In genomic region chr17:13230908-13231307, GRCh38 we compare ENCODE assay signal across 22 cellular contexts.
DNase-seq lines count a peak whose midpoint lies in the region; ATAC-seq and TF ChIP-seq lines count a peak whose summit lies in the region.
"Had no signal": no experiment of that assay in that cellular context is flagged by ENCODE, and none has a peak within 500 bp of the region (broad histone marks: within the 10 kb centered on the region; RNA-seq: fewer than 3 reads in every experiment).

No MANE protein-coding gene starts in this region.

- no peak overlapping the region for H3K4ac ChIP-seq in trophoblast cell (ENCODE audit: low read depth, low read length)

- no peaks in the 10 kb centered on the region for H3K36me3 Mint-ChIP-seq in GM23338 (ENCODE audit: low read depth)
- H3K36me3 Mint-ChIP-seq: CD4-positive, alpha-beta memory T cell had no signal

- peaks cover 2% of the 10 kb centered on the region for H3K27me3 Mint-ChIP-seq in GM23338 (ENCODE audit: insufficient read depth, low read depth, poor library complexity)

- ATAC-seq in GM23338 (no peak), HG02885 (IDR thresholded peaks at IDR 0.05; ENCODE audit: poor library complexity, unreplicated experiment) (no peak)
- ATAC-seq: HCT116 had no signal

- no peak overlapping the region for H3K14ac ChIP-seq in trophoblast cell (ENCODE audit: low read length)

- peak; percentile 12 for DNase-seq in GM23338 (ENCODE audit: low spot score)
- DNase-seq in SJCRH30 = peak; percentile 61 to 80
- peak; percentile 9 for DNase-seq in fibroblast of the aortic adventitia (ENCODE audit: low read depth)
- DNase-seq in trophoblast cell = peak; percentile 40 to 75
- no peak for DNase-seq in foreskin melanocyte
- DNase-seq in GM10248 (ENCODE audit: extremely low spot score) = no peak
- DNase-seq: 8988T; ACHN; AML-193; BE2C; Calu3; CD4-positive, alpha-beta memory T cell; COR-L47; DMS79 treated with DMSO at 0.1 percent for 48 hours; GF-D8; H9; HFFc6 had no signal

- H3K9me2 ChIP-seq in GM23338 (ENCODE audit: insufficient read depth) = peaks cover 4% of the 10 kb centered on the region; the same call in 1 of the 2 replicates

- H3K27ac Mint-ChIP-seq in GM23338 = no peak overlapping the region
- H3K27ac Mint-ChIP-seq: CD4-positive, alpha-beta memory T cell; H9; HFFc6 had no signal

- H3K79me1 ChIP-seq in trophoblast cell (ENCODE audit: low read length) = no peaks in the 10 kb centered on the region

- H3K4me3 Mint-ChIP-seq in GM23338 = no peak overlapping the region
- H3K4me3 Mint-ChIP-seq: CD4-positive, alpha-beta memory T cell; H9; HFFc6 had no signal

- peaks cover 22% of the 10 kb centered on the region for H3K4me1 Mint-ChIP-seq in GM23338
- H3K4me1 Mint-ChIP-seq: CD4-positive, alpha-beta memory T cell had no signal

- CTCF ChIA-PET in GM10248 (lab: Yijun Ruan, JAX) = no interaction called here

- no peak overlapping the region for H4K12ac ChIP-seq in trophoblast cell (ENCODE audit: low read depth, low read length)

- no peaks in the 10 kb centered on the region for H3K27me3 ChIP-seq in GM23338 (ENCODE audit: insufficient read depth)
- H3K27me3 ChIP-seq in SJCRH30 = no peaks in the 10 kb centered on the region
- no peaks in the 10 kb centered on the region for H3K27me3 ChIP-seq in trophoblast cell (ENCODE audit: insufficient read depth, low read length)
- H3K27me3 ChIP-seq: BE2C; BLaER1 treated with 17β-estradiol and CSF1 and Interleukin-3, amounts not matched to agents 10 nM and 100 nM had no signal

- H3K4me3 ChIP-seq in GM23338 (no peak overlapping the region), SJCRH30 (no peak overlapping the region), fibroblast of the aortic adventitia (ENCODE audit: low read depth, low read length) (no peak overlapping the region), trophoblast cell (ENCODE audit: low read depth, low read length) (no peak overlapping the region)
- H3K4me3 ChIP-seq: A549; BLaER1 treated with 17β-estradiol and CSF1 and Interleukin-3, amounts not matched to agents 10 nM and 100 nM; GM23248 had no signal

- H3K4me2 ChIP-seq in GM23338 = no peak overlapping the region
- no peak overlapping the region for H3K4me2 ChIP-seq in trophoblast cell (ENCODE audit: low read length)
- H3K4me2 ChIP-seq: A549; BLaER1 treated with 17β-estradiol and CSF1 and Interleukin-3, amounts not matched to agents 10 nM and 100 nM had no signal

- H3K4me1 ChIP-seq in GM23338 (ENCODE audit: insufficient read depth) = peaks cover 6% of the 10 kb centered on the region; the same call in 1 of the 2 replicates
- peaks cover 26% of the 10 kb centered on the region for H3K4me1 ChIP-seq in SJCRH30
- H3K4me1 ChIP-seq in trophoblast cell (ENCODE audit: control insufficient read depth in 1 of 2, insufficient read depth in 2 of 2, low read length in 2 of 2) = peaks cover 0 to 2% of the 10 kb centered on the region in 2 experiments
- H3K4me1 ChIP-seq: A549; BE2C; BLaER1 treated with 17β-estradiol and CSF1 and Interleukin-3, amounts not matched to agents 10 nM and 100 nM had no signal

- H3K9me3 Mint-ChIP-seq in GM23338 = no peaks in the 10 kb centered on the region; the same call in 2 of the 3 replicates
- H3K9me3 Mint-ChIP-seq: CD4-positive, alpha-beta memory T cell; HFFc6 had no signal

- no peak overlapping the region for H4K91ac ChIP-seq in trophoblast cell (ENCODE audit: low read depth, low read length)

- H2BK5ac ChIP-seq in trophoblast cell (ENCODE audit: low read depth, low read length, poor library complexity) = no peak overlapping the region

- no CpG with 5 or more reads among the region's 7 CpGs for WGBS in trophoblast cell (ENCODE audit: extremely low coverage, insufficient coverage, insufficient read length)

- H3K27ac ChIP-seq in GM23338 (ENCODE audit: low read depth) (no peak overlapping the region), SJCRH30 (no peak overlapping the region), trophoblast cell (ENCODE audit: low read depth, low read length) (no peak overlapping the region)
- H3K27ac ChIP-seq: A549; BLaER1 treated with 17β-estradiol and CSF1 and Interleukin-3, amounts not matched to agents 10 nM and 100 nM; GM23248 had no signal

- no peak overlapping the region for H3K9ac ChIP-seq in trophoblast cell (ENCODE audit: low read length)
- H3K9ac ChIP-seq: BLaER1 treated with 17β-estradiol and CSF1 and Interleukin-3, amounts not matched to agents 10 nM and 100 nM; GM23248 had no signal

- no peak overlapping the region for H2BK12ac ChIP-seq in trophoblast cell (ENCODE audit: low read length)

- no peak overlapping the region for H4K8ac ChIP-seq in trophoblast cell (ENCODE audit: low read depth, low read length)

- TF ChIP-seq CTCF in GM23338 (conservative IDR thresholded peaks at IDR 0.05; ENCODE audit: low read depth in 2 of 2) (no peak), fibroblast of the aortic adventitia (IDR thresholded peaks at IDR 0.05; ENCODE audit: insufficient read depth, low read length) (no peak), GM10248 (IDR thresholded peaks at IDR 0.05; ENCODE audit: control extremely low read depth, extremely low read depth, low read depth, missing control alignments) (no peak)

- H3K79me2 ChIP-seq in GM23338 (replicated peaks; ENCODE audit: insufficient read depth) (no peaks in the 10 kb centered on the region), trophoblast cell (ENCODE audit: control insufficient read depth, insufficient read depth, low read length, poor library complexity) (no peaks in the 10 kb centered on the region)

- H2AFZ ChIP-seq in GM23338 (no peak overlapping the region), trophoblast cell (ENCODE audit: insufficient read depth, low read length, poor library complexity) (no peak overlapping the region)
- H2AFZ ChIP-seq: GM23248 had no signal

- no peak overlapping the region for H3K23ac ChIP-seq in trophoblast cell (ENCODE audit: low read length)

- H3K18ac ChIP-seq in trophoblast cell (ENCODE audit: low read length) = no peak overlapping the region

- no peaks in the 10 kb centered on the region for H3K36me3 ChIP-seq in GM23338 (ENCODE audit: insufficient read depth)
- H3K36me3 ChIP-seq in SJCRH30 = no peaks in the 10 kb centered on the region
- H3K36me3 ChIP-seq in trophoblast cell (ENCODE audit: control insufficient read depth in 1 of 2, insufficient read depth in 2 of 2, low read length in 2 of 2) = no peaks in the 10 kb centered on the region
- H3K36me3 ChIP-seq: BE2C; BLaER1 treated with 17β-estradiol and CSF1 and Interleukin-3, amounts not matched to agents 10 nM and 100 nM had no signal

- H2BK120ac ChIP-seq in trophoblast cell (ENCODE audit: insufficient read depth, low read length, poor library complexity) = no peak overlapping the region

- no peaks in the 10 kb centered on the region for H3F3A ChIP-seq in GM23338 (replicated peaks; ENCODE audit: low read depth)

- H4K20me1 ChIP-seq in GM23338 (replicated peaks; ENCODE audit: insufficient read depth) = no peaks in the 10 kb centered on the region
- H4K20me1 ChIP-seq: BLaER1 treated with 17β-estradiol and CSF1 and Interleukin-3, amounts not matched to agents 10 nM and 100 nM had no signal

- no peak overlapping the region for H2AK5ac ChIP-seq in trophoblast cell (ENCODE audit: low read length)

- H3K9me3 ChIP-seq in SJCRH30 (replicated peaks) = no peaks in the 10 kb centered on the region
- H3K9me3 ChIP-seq in trophoblast cell (ENCODE audit: insufficient read depth, low read depth, low read length) = no peaks in the 10 kb centered on the region
- H3K9me3 ChIP-seq: A549, BE2C had no signal

- POLR2A ChIA-PET in GM10248 (lab: Yijun Ruan, JAX) = no interaction called here

TF ChIP-seq in GM23338, 12 proteins besides CTCF, POLR2A, EP300 and RAD21 (continues in another document):
- TF ChIP-seq ZNF331 (CRISPR knock-in tag; IDR thresholded peaks at IDR 0.05; ENCODE audit: low read depth) (no peak), CREB1 (CRISPR knock-in tag; IDR thresholded peaks at IDR 0.05; ENCODE audit: low read depth) (no peak), STAT1 (IDR thresholded peaks at IDR 0.05; ENCODE audit: unreplicated experiment) (no peak), EZH2 (IDR thresholded peaks at IDR 0.05; ENCODE audit: low read depth, unreplicated experiment) (no peak), EZH2phosphoT487 (IDR thresholded peaks at IDR 0.05; ENCODE audit: unreplicated experiment) (no peak), ETS1 (IDR thresholded peaks at IDR 0.05) (no peak), NANOG (IDR thresholded peaks at IDR 0.05; ENCODE audit: borderline replicate concordance) (no peak), JUNB (IDR thresholded peaks at IDR 0.05; ENCODE audit: unreplicated experiment) (no peak)

Comparison
In these comparisons a context has a peak if more than half of its experiments do, and no peak if none do; other contexts are left out.
1. DNase-seq: peak in GM23338 (single experiment), SJCRH30 (2 of 2), fibroblast of the aortic adventitia (single experiment) and trophoblast cell (2 of 2); none in foreskin melanocyte (single experiment) and GM10248 (single experiment).